In the genomic region with DNA sequence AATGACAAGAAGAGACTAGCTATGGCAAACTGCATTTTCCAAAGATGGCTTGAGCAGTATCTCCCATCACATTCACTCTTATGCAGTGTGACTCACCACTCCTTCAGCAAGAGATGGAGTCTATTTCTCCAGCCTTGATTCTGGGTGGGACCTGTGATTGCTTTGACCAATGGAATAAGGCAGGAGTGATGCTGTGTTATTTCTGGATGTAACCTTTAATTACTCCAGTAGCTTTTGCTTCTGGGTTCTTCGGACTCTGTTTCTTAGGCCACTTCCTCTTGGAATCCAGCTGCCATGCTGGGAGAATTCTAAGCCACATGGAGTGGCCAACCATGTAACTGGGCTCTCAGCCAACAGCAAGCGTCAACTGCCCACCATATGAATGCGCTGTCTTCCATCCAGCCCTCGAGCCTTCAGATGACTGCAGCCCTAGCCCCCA, we compare ENCODE assay signal across 14 cellular contexts. TPM values are rescaled to one million over a fixed set of nuclear protein-coding genes. Genes with fewer than 3 reads are reported as not detected.
A peak's percentile ranks its signal among the peaks of the same experiment; 100 is the strongest.
DNase-seq lines count a peak whose midpoint lies in the region; ATAC-seq and TF ChIP-seq lines count a peak whose summit lies in the region.
"Had no signal": no experiment of that assay in that cellular context is flagged by ENCODE, and none has a peak within 500 bp of the region (broad histone marks: within the 10 kb centered on the region; RNA-seq: fewer than 3 reads in every experiment).

No MANE protein-coding gene starts in this region.

- ATAC-seq in GM19397 (IDR thresholded peaks at IDR 0.05; ENCODE audit: unreplicated experiment): no peak
- ATAC-seq in HG03571 (IDR thresholded peaks at IDR 0.05; ENCODE audit: unreplicated experiment): no peak
- ATAC-seq: activated naive CD4-positive, alpha-beta T cell treated with anti-CD3 and anti-CD28 coated beads, Interleukin-2, amount 50 U/mL, for 72 hours had no signal

- peak; percentile 84 for DNase-seq in A172 (ENCODE audit: low spot score)
- DNase-seq in GM04504 (ENCODE audit: low read depth): peak; percentile 21
- DNase-seq in SW480 (ENCODE audit: low spot score): peak; percentile 72
- peak; percentile 53 for DNase-seq in fibroblast of villous mesenchyme (ENCODE audit: low read depth)
- DNase-seq in NCI-H524 treated with DMSO at 0.1 percent for 48 hours (lab: John Stamatoyannopoulos, UW): no peak
- DNase-seq in dedifferentiated amniotic fluid mesenchymal stem cell (ENCODE audit: extremely low spot score): no peak
- DNase-seq: H9, left cardiac atrium, stomach, T1000 had no signal

- H3K4me3 ChIP-seq in fibroblast of villous mesenchyme (ENCODE audit: low read depth, low read length): no peak overlapping the region
- H3K4me3 ChIP-seq: BLaER1, stomach had no signal

- no peak for TF ChIP-seq CTCF in fibroblast of villous mesenchyme (IDR thresholded peaks at IDR 0.05; ENCODE audit: insufficient read depth, low read depth, low read length)

RNA-seq across cellular contexts. Expression of a gene that starts 50.7 kb away (rescaled TPM):
- total RNA-seq in A172 (2014; rRNA removed; shearing (Covaris generic)): 13.9 and 27.0 TPM in 2 replicates
- 1,041 and 2,020 TPM in 2 replicates for total RNA-seq in fibroblast of villous mesenchyme

Comparison
In these comparisons a context has a peak if more than half of its experiments do, and no peak if none do; other contexts are left out.
1. DNase-seq: peak in A172 (single experiment), GM04504 (single experiment), SW480 (single experiment) and fibroblast of villous mesenchyme (single experiment); none in NCI-H524 treated with DMSO at 0.1 percent for 48 hours (single experiment) and dedifferentiated amniotic fluid mesenchymal stem cell (single experiment).
2. RNA of a gene that starts 50.7 kb away (total RNA-seq): 1,041 to 2,020 TPM in fibroblast of villous mesenchyme; 13.9 to 27.0 TPM in A172; every median in the first group is over 10 times any median in the second.